In genomic region chr12:52033506-52034258, GRCh38 we compare ENCODE assay signal across 8 cellular contexts. TPM values are rescaled to one million over a fixed set of nuclear protein-coding genes. Genes with fewer than 3 reads are reported as not detected.
DNase-seq lines count a peak whose midpoint lies in the region; ATAC-seq lines count a peak whose summit lies in the region.

No MANE protein-coding gene starts in this region.

- ATAC-seq in Right ventricle myocardium superior (ENCODE audit: poor library complexity) (peak; percentile 0), left ventricle myocardium superior (no peak), naive B cell (ENCODE audit: low read depth in 2 of 2) (no peak)

- no peaks in the 10 kb centered on the region for H3K36me3 Mint-ChIP-seq in naive B cell

- no peaks in the 10 kb centered on the region for H3K27me3 Mint-ChIP-seq in naive B cell

- H3K4me3 Mint-ChIP-seq in naive B cell: peak overlapping the region; percentile 75 to 90 (median 87)

- H3K27ac ChIP-seq in cingulate gyrus (ENCODE audit: low read depth, low read length): peak overlapping the region; percentile 98

- H3K27ac Mint-ChIP-seq in naive B cell: peak overlapping the region; percentile 93 to 100 (median 98)

- no peaks in the 10 kb centered on the region for H3K9me3 Mint-ChIP-seq in naive B cell

- H3K4me1 Mint-ChIP-seq in naive B cell: peaks cover 21 to 50% (median 40%) of the 10 kb centered on the region in 3 donors

- intact Hi-C loops in Right ventricle myocardium superior (cut with DNase I): no loop called here
- intact Hi-C loops in left ventricle myocardium superior (cut with micrococcal nuclease): no loop called here

- no peak for DNase-seq in Right ventricle myocardium superior
- DNase-seq in left ventricle myocardium superior: no peak
- DNase-seq in naive B cell: peak; percentile 44
- no peak for DNase-seq in islet precursor cell
- DNase-seq in SW480 (ENCODE audit: low spot score): no peak
- no peak for DNase-seq in NCI-H1694 (lab: John Stamatoyannopoulos, UW)
- DNase-seq in HK-2 (ENCODE audit: unreplicated experiment): no peak

RNA-seq across cellular contexts. Expression of gene NR4A1, which starts 17.6 kb away (rescaled TPM):
- total RNA-seq in Right ventricle myocardium superior (46.1 TPM), left ventricle myocardium superior (58.9 TPM)
- polyA plus RNA-seq in naive B cell (ENCODE audit: low read depth in 6 of 6): 10 to 100 TPM in 4 of 6 donors, 1 to 10 TPM in 2; 6.7 to 24.9 (median 12.6) TPM

RNA-seq across cellular contexts. Expression of gene TAMALIN, which starts 26.9 kb away (rescaled TPM):
- 19.8 TPM for total RNA-seq in Right ventricle myocardium superior
- 22.2 TPM for total RNA-seq in left ventricle myocardium superior
- polyA plus RNA-seq in naive B cell (ENCODE audit: low read depth in 6 of 6): 10 to 100 TPM in 5 of 6 donors, 1 to 10 TPM in 1; 2.9 to 28.7 (median 16.9) TPM

RNA-seq across cellular contexts. Expression of gene ATG101, which starts 36.1 kb away (rescaled TPM):
- 23.5 TPM for total RNA-seq in Right ventricle myocardium superior
- total RNA-seq in left ventricle myocardium superior: 26.5 TPM
- polyA plus RNA-seq in naive B cell (ENCODE audit: low read depth in 6 of 6): 10 to 100 TPM; 20.1 to 35.5 (median 24.4) TPM

RNA-seq across cellular contexts. Expression of gene SMIM41, which starts 45.8 kb away (rescaled TPM):
- 0.35 TPM for total RNA-seq in Right ventricle myocardium superior
- not detected for total RNA-seq in left ventricle myocardium superior
- polyA plus RNA-seq in naive B cell (ENCODE audit: low read depth in 6 of 6): not detected
